ENCODE assay signal across 33 cellular contexts in genomic region chr22:19550382-19550781, GRCh38. TPM values are rescaled to one million over a fixed set of nuclear protein-coding genes. Genes with fewer than 3 reads are reported as not detected.
"Had no signal": no experiment of that assay in that cellular context is flagged by ENCODE, and none has a peak within 500 bp of the region (broad histone marks: within the 10 kb centered on the region; RNA-seq: fewer than 3 reads in every experiment).

No MANE protein-coding gene starts in this region.

- H3K36me3 ChIP-seq: adrenal gland, ascending aorta, brain microvascular endothelial cell, breast epithelium, cardiac muscle cell had no signal

- DNase-seq: activated gamma-delta T cell; activated gamma-delta T cell treated with Interleukin-2 at 50 U/mL for 16 hours; activated naive CD4-positive, alpha-beta T cell; activated naive CD4-positive, alpha-beta T cell treated with anti-CD3 and anti-CD28 coated beads for 36 hours; activated naive CD4-positive, alpha-beta T cell treated with anti-CD3 and anti-CD28 coated beads, Interleukin-2, amount 10 ng/mL, durations not matched to agents 7 days and 5 days; activated naive CD4-positive, alpha-beta T cell treated with anti-CD3 and anti-CD28 coated beads, Interleukin-2, amount 50 U/mL, for 16 hours; activated naive CD4-positive, alpha-beta T cell treated with Interleukin-2 at 50 U/mL for 16 hours; activated naive CD8-positive, alpha-beta T cell treated with anti-CD3 and anti-CD28 coated beads for 36 hours; activated naive CD8-positive, alpha-beta T cell treated with anti-CD3 and anti-CD28 coated beads, Interleukin-2, amount 10 ng/mL, durations not matched to agents 7 days and 5 days; activated naive CD8-positive, alpha-beta T cell treated with anti-CD3 and anti-CD28 coated beads, Interleukin-2, amount 50 U/mL, for 24 hours; activated T-cell treated with anti-CD3 and anti-CD28 coated beads for 4 hours; activated T-cell treated with anti-CD3 and anti-CD28 coated beads, Interleukin-2, amount 50 U/mL, for 1 hour; activated T-cell treated with anti-CD3 and anti-CD28 coated beads, Interleukin-2, amount 50 U/mL, for 24 hours; activated T-cell treated with anti-CD3 and anti-CD28 coated beads, Interleukin-2, amount 50 U/mL, for 4 hours; activated T-cell treated with anti-CD3 and anti-CD28 coated beads, Interleukin-2, amount 50 U/mL, for 48 hours; activated T-cell treated with anti-CD3 and anti-CD28 coated beads, Interleukin-2, amount 50 U/mL, for 72 hours; adrenal gland; amniotic stem cell; amygdala; anterior cingulate cortex; aorta; body of pancreas; brain microvascular endothelial cell; caudate nucleus; central memory CD4-positive, alpha-beta T cell; cerebellar nuclear complex had no signal

- FAIRE-seq: astrocyte had no signal

- H3K27me3 ChIP-seq: adrenal gland, ascending aorta, body of pancreas, brain microvascular endothelial cell, breast epithelium, cardiac muscle cell had no signal

- H3K27ac ChIP-seq: adrenal gland, ascending aorta, body of pancreas, brain microvascular endothelial cell, breast epithelium, cardiac muscle cell had no signal

- ATAC-seq: activated naive CD4-positive, alpha-beta T cell treated with anti-CD3 and anti-CD28 coated beads, Interleukin-2, amount 50 U/mL, for 72 hours; activated naive CD8-positive, alpha-beta T cell treated with anti-CD3 and anti-CD28 coated beads, Interleukin-2, amount 50 U/mL, for 24 hours; activated T-cell treated with anti-CD3 and anti-CD28 coated beads, Interleukin-2, amount 50 U/mL, for 4 hours; activated T-cell treated with anti-CD3 and anti-CD28 coated beads, Interleukin-2, amount 50 U/mL, for 72 hours; activated T-helper 17 cell treated with anti-CD3 and anti-CD28 coated beads, Interleukin-2, amount 50 U/mL, for 72 hours; body of pancreas had no signal

- H3K4me3 ChIP-seq: adrenal gland, ascending aorta, body of pancreas, breast epithelium, cardiac muscle cell had no signal

- H3K9me3 ChIP-seq: adrenal gland, ascending aorta, body of pancreas had no signal

- H3K4me1 ChIP-seq: adrenal gland, ascending aorta, body of pancreas, breast epithelium had no signal

RNA-seq across cellular contexts. Expression of gene CLDN5, which starts 26.2 kb away (rescaled TPM):
- total RNA-seq: activated naive CD4-positive, alpha-beta T cell treated with anti-CD3 and anti-CD28 coated beads, Interleukin-2, amount 50 U/mL, for 72 hours; activated naive CD8-positive, alpha-beta T cell treated with anti-CD3 and anti-CD28 coated beads for 36 hours; activated naive CD8-positive, alpha-beta T cell treated with anti-CD3 and anti-CD28 coated beads, Interleukin-2, amount 10 ng/mL, durations not matched to agents 7 days and 5 days; astrocyte; chondrocyte had no signal
